In genomic region chr5:57455511-57455910, GRCh38 we compare ENCODE assay signal across 33 cellular contexts. TPM values are rescaled to one million over a fixed set of nuclear protein-coding genes. Genes with fewer than 3 reads are reported as not detected.
"Had no signal": no experiment of that assay in that cellular context is flagged by ENCODE, and none has a peak within 500 bp of the region (broad histone marks: within the 10 kb centered on the region; RNA-seq: fewer than 3 reads in every experiment).

No MANE protein-coding gene starts in this region.

- DNase-seq: activated B cell treated with CpG ODN at 0.5 μM for 24 hours; activated CD4-positive, alpha-beta T cell treated with anti-CD3 and anti-CD28 coated beads, Interleukin-2, amount 50 U/mL, for 1 hour; activated CD8-positive, alpha-beta memory T cell treated with anti-CD3 and anti-CD28 coated beads, Interleukin-2, amount 10 ng/mL, durations not matched to agents 7 days and 5 days; activated CD8-positive, alpha-beta T cell treated with anti-CD3 and anti-CD28 coated beads, Interleukin-2, amount 10 ng/mL, durations not matched to agents 7 days and 5 days; activated naive CD4-positive, alpha-beta T cell treated with anti-CD3 and anti-CD28 coated beads, Interleukin-2, amount 10 ng/mL, durations not matched to agents 7 days and 5 days; activated naive CD8-positive, alpha-beta T cell treated with anti-CD3 and anti-CD28 coated beads, Interleukin-2, amount 10 ng/mL, durations not matched to agents 7 days and 5 days; activated T-cell treated with anti-CD3 and anti-CD28 coated beads, Interleukin-2, amount 50 U/mL, for 72 hours; cortex of kidney; effector memory CD8-positive, alpha-beta T cell; erythroblast; hippocampal formation; left cardiac atrium; mammary epithelial cell; stimulated activated CD4-positive, alpha-beta T cell treated with anti-CD3 and anti-CD28 coated beads, Interleukin-1b, Interleukin-23, amount 100 ng/mL, for 48 hours; stimulated activated CD4-positive, alpha-beta T cell treated with anti-CD3 and anti-CD28 coated beads, Interleukin-4, amount 100 ng/mL, for 4 hours; stimulated activated CD8-positive, alpha-beta memory T cell treated with anti-CD3 and anti-CD28 coated beads, Interleukin-4, amount 100 ng/mL, for 48 hours; stimulated activated naive CD8-positive, alpha-beta T cell treated with anti-CD3 and anti-CD28 coated beads, Interleukin-15, amount 100 ng/mL, for 72 hours; T-helper 1 cell; tibial artery had no signal

- FAIRE-seq: keratinocyte, small intestine had no signal

- H3K4me3 Mint-ChIP-seq: activated B cell treated with CpG ODN at 0.5 μM for 24 hours; activated CD8-positive, alpha-beta memory T cell treated with anti-CD3 and anti-CD28 coated beads, Interleukin-2, amount 10 ng/mL, durations not matched to agents 7 days and 5 days; activated CD8-positive, alpha-beta T cell treated with anti-CD3 and anti-CD28 coated beads, Interleukin-2, amount 10 ng/mL, durations not matched to agents 7 days and 5 days; activated naive CD4-positive, alpha-beta T cell treated with anti-CD3 and anti-CD28 coated beads, Interleukin-2, amount 10 ng/mL, durations not matched to agents 7 days and 5 days; activated naive CD8-positive, alpha-beta T cell treated with anti-CD3 and anti-CD28 coated beads, Interleukin-2, amount 10 ng/mL, durations not matched to agents 7 days and 5 days; activated T-cell treated with anti-CD3 and anti-CD28 coated beads, Interleukin-2, amount 50 U/mL, for 72 hours; brain; effector memory CD8-positive, alpha-beta T cell; stimulated activated memory B cell treated with anti-CD40 and anti-IgM and Interleukin-4, amounts not matched to agents 10 μg/mL and 1 μg/mL and 100 μg/mL, for 72 hours; stimulated activated naive CD8-positive, alpha-beta T cell treated with anti-CD3 and anti-CD28 coated beads, Interleukin-15, amount 100 ng/mL, for 72 hours; T-helper 2 cell treated with Interferon-gamma antibody and Interleukin-4, amounts not matched to agents 5 μg/mL and 100 μg/mL, for 36 hours had no signal

- H3K9me3 Mint-ChIP-seq: activated B cell treated with CpG ODN at 0.5 μM for 24 hours; activated naive CD4-positive, alpha-beta T cell treated with anti-CD3 and anti-CD28 coated beads, Interleukin-2, amount 10 ng/mL, durations not matched to agents 7 days and 5 days; activated naive CD8-positive, alpha-beta T cell treated with anti-CD3 and anti-CD28 coated beads, Interleukin-2, amount 10 ng/mL, durations not matched to agents 7 days and 5 days; activated T-cell treated with anti-CD3 and anti-CD28 coated beads, Interleukin-2, amount 50 U/mL, for 72 hours; effector memory CD8-positive, alpha-beta T cell; stimulated activated memory B cell treated with anti-CD40 and anti-IgM and Interleukin-4, amounts not matched to agents 10 μg/mL and 1 μg/mL and 100 μg/mL, for 72 hours; stimulated activated naive CD8-positive, alpha-beta T cell treated with anti-CD3 and anti-CD28 coated beads, Interleukin-15, amount 100 ng/mL, for 72 hours; T-helper 2 cell treated with Interferon-gamma antibody and Interleukin-4, amounts not matched to agents 5 μg/mL and 100 μg/mL, for 36 hours had no signal

- H3K9me3 ChIP-seq: ascending aorta, gastroesophageal sphincter, tibial artery had no signal

- H3K36me3 ChIP-seq: ascending aorta, gastroesophageal sphincter, tibial artery had no signal

- H3K27ac Mint-ChIP-seq: activated B cell treated with CpG ODN at 0.5 μM for 24 hours; activated CD8-positive, alpha-beta memory T cell treated with anti-CD3 and anti-CD28 coated beads, Interleukin-2, amount 10 ng/mL, durations not matched to agents 7 days and 5 days; activated CD8-positive, alpha-beta T cell treated with anti-CD3 and anti-CD28 coated beads, Interleukin-2, amount 10 ng/mL, durations not matched to agents 7 days and 5 days; activated naive CD4-positive, alpha-beta T cell treated with anti-CD3 and anti-CD28 coated beads, Interleukin-2, amount 10 ng/mL, durations not matched to agents 7 days and 5 days; activated naive CD8-positive, alpha-beta T cell treated with anti-CD3 and anti-CD28 coated beads, Interleukin-2, amount 10 ng/mL, durations not matched to agents 7 days and 5 days; activated T-cell treated with anti-CD3 and anti-CD28 coated beads, Interleukin-2, amount 50 U/mL, for 72 hours; effector memory CD8-positive, alpha-beta T cell; progenitor cell of endocrine pancreas; stimulated activated memory B cell treated with anti-CD40 and anti-IgM and Interleukin-4, amounts not matched to agents 10 μg/mL and 1 μg/mL and 100 μg/mL, for 72 hours; T-helper 2 cell treated with Interferon-gamma antibody and Interleukin-4, amounts not matched to agents 5 μg/mL and 100 μg/mL, for 36 hours had no signal

- H3K4me1 Mint-ChIP-seq: activated B cell treated with CpG ODN at 0.5 μM for 24 hours; activated CD8-positive, alpha-beta memory T cell treated with anti-CD3 and anti-CD28 coated beads, Interleukin-2, amount 10 ng/mL, durations not matched to agents 7 days and 5 days; stimulated activated memory B cell treated with anti-CD40 and anti-IgM and Interleukin-4, amounts not matched to agents 10 μg/mL and 1 μg/mL and 100 μg/mL, for 72 hours; stimulated activated naive CD8-positive, alpha-beta T cell treated with anti-CD3 and anti-CD28 coated beads, Interleukin-15, amount 100 ng/mL, for 72 hours had no signal

- H3K27me3 Mint-ChIP-seq: progenitor cell of endocrine pancreas; stimulated activated naive CD8-positive, alpha-beta T cell treated with anti-CD3 and anti-CD28 coated beads, Interleukin-15, amount 100 ng/mL, for 72 hours had no signal

- H3K4me3 ChIP-seq: ascending aorta, gastroesophageal sphincter, tibial artery had no signal

- H3K36me3 Mint-ChIP-seq: activated CD8-positive, alpha-beta memory T cell treated with anti-CD3 and anti-CD28 coated beads, Interleukin-2, amount 10 ng/mL, durations not matched to agents 7 days and 5 days; activated naive CD4-positive, alpha-beta T cell treated with anti-CD3 and anti-CD28 coated beads, Interleukin-2, amount 10 ng/mL, durations not matched to agents 7 days and 5 days; activated naive CD8-positive, alpha-beta T cell treated with anti-CD3 and anti-CD28 coated beads, Interleukin-2, amount 10 ng/mL, durations not matched to agents 7 days and 5 days; brain; stimulated activated memory B cell treated with anti-CD40 and anti-IgM and Interleukin-4, amounts not matched to agents 10 μg/mL and 1 μg/mL and 100 μg/mL, for 72 hours had no signal

- H3K27ac ChIP-seq: ascending aorta, gastroesophageal sphincter, tibial artery had no signal

- H3K27me3 ChIP-seq: ascending aorta, gastroesophageal sphincter, tibial artery had no signal

- ATAC-seq: activated CD8-positive, alpha-beta memory T cell treated with anti-CD3 and anti-CD28 coated beads, Interleukin-2, amount 10 ng/mL, durations not matched to agents 7 days and 5 days; activated CD8-positive, alpha-beta T cell treated with anti-CD3 and anti-CD28 coated beads, Interleukin-2, amount 10 ng/mL, durations not matched to agents 7 days and 5 days; activated T-cell treated with anti-CD3 and anti-CD28 coated beads, Interleukin-2, amount 50 U/mL, for 72 hours; effector memory CD8-positive, alpha-beta T cell; gastroesophageal sphincter; left cardiac atrium; stimulated activated memory B cell treated with anti-CD40 and anti-IgM and Interleukin-4, amounts not matched to agents 10 μg/mL and 1 μg/mL and 100 μg/mL, for 72 hours; stimulated activated naive CD8-positive, alpha-beta T cell treated with anti-CD3 and anti-CD28 coated beads, Interleukin-15, amount 100 ng/mL, for 72 hours had no signal

RNA-seq across cellular contexts. Expression of gene ACTBL2, which starts 27.1 kb away (rescaled TPM):
- total RNA-seq: activated B cell treated with CpG ODN at 0.5 μM for 24 hours; activated CD8-positive, alpha-beta memory T cell treated with anti-CD3 and anti-CD28 coated beads, Interleukin-2, amount 10 ng/mL, durations not matched to agents 7 days and 5 days; activated CD8-positive, alpha-beta T cell treated with anti-CD3 and anti-CD28 coated beads, Interleukin-2, amount 10 ng/mL, durations not matched to agents 7 days and 5 days; activated naive CD8-positive, alpha-beta T cell treated with anti-CD3 and anti-CD28 coated beads, Interleukin-2, amount 10 ng/mL, durations not matched to agents 7 days and 5 days; activated T-cell treated with anti-CD3 and anti-CD28 coated beads, Interleukin-2, amount 50 U/mL, for 72 hours; ascending aorta; cardiac septum; left cardiac atrium; liver; mononuclear cell; osteoblast; progenitor cell of endocrine pancreas; sciatic nerve; urinary bladder had no signal
- polyA plus RNA-seq: liver, small intestine, urinary bladder had no signal
